ENCODE assay signal across 1 cellular context in genomic region chr5:53105611-53106300, GRCh38.
TF ChIP-seq lines count a peak whose summit lies in the region.

No MANE protein-coding gene starts in this region.

TF ChIP-seq in HepG2, 621 proteins besides CTCF, POLR2A, EP300 and RAD21:
- TF ChIP-seq, protein P1, sequence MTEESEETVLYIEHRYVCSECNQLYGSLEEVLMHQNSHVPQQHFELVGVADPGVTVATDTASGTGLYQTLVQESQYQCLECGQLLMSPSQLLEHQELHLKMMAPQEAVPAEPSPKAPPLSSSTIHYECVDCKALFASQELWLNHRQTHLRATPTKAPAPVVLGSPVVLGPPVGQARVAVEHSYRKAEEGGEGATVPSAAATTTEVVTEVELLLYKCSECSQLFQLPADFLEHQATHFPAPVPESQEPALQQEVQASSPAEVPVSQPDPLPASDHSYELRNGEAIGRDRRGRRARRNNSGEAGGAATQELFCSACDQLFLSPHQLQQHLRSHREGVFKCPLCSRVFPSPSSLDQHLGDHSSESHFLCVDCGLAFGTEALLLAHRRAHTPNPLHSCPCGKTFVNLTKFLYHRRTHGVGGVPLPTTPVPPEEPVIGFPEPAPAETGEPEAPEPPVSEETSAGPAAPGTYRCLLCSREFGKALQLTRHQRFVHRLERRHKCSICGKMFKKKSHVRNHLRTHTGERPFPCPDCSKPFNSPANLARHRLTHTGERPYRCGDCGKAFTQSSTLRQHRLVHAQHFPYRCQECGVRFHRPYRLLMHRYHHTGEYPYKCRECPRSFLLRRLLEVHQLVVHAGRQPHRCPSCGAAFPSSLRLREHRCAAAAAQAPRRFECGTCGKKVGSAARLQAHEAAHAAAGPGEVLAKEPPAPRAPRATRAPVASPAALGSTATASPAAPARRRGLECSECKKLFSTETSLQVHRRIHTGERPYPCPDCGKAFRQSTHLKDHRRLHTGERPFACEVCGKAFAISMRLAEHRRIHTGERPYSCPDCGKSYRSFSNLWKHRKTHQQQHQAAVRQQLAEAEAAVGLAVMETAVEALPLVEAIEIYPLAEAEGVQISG (CRISPR knock-in tag; IDR thresholded peaks at IDR 0.05): no peak
- TF ChIP-seq MAFF (IDR thresholded peaks at IDR 0.05; ENCODE audit: low read depth, low read length): 0 out of 2 replicates have a peak, but pooled peaks have one; percentile 2
